9 cellular contexts compared by ENCODE assay signal in the genomic region with DNA sequence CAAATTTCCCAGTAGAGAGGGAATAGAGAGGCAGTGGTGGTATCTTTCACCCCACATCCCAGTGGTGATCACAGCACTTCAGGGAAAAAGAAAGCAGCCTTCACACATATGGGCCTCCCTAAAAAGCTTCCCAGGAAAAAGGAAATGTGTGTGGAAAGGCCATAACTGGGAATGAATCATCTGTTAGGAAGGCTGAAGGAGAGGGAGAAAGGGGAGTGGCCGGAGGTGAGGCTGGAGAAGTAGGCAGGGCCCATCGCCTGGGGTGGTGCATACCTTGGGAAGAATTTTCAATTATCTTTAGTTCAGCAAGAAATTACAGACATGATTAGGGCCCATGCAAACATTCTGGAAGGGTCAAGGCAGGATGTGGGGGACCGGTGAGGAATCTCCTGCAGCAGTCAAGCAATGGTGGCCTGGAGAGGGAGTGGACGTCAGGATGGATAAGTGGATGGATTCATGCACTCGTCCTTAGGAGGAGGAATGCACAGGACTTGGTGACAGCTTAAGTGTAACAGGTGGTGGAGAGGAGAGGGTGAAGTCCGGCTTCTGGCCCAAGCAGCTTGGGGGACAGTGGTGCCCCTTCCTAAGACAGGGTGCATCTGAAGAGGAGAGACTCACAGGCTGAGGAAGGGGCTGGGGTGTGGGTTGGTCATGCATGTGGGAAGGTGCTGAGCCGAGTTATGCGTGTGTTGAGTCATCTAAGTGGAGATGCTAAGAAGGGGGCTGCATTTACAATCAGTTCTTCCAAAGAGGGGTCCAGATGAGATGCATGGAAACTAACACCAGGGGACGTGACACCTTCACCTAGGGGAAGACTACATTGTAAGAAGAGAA. TPM values are rescaled to one million over a fixed set of nuclear protein-coding genes. Genes with fewer than 3 reads are reported as not detected.
DNase-seq lines count a peak whose midpoint lies in the region; ATAC-seq and TF ChIP-seq lines count a peak whose summit lies in the region.
"Had no signal": no experiment of that assay in that cellular context is flagged by ENCODE, and none has a peak within 500 bp of the region (broad histone marks: within the 10 kb centered on the region; RNA-seq: fewer than 3 reads in every experiment).

No MANE protein-coding gene starts in this region.

- no peak overlapping the region for H3K4me3 ChIP-seq in CD4-positive, alpha-beta memory T cell (ENCODE audit: low read length in 2 of 2)
- H3K4me3 ChIP-seq in cardiac fibroblast (replicated peaks in 1 of 2; ENCODE audit: low read depth in 2 of 2, low read length in 2 of 2) (no peak overlapping the region), mesodermal cell (ENCODE audit: extremely low read depth, insufficient read depth, low read length, poor library complexity, severe bottlenecking) (no peak overlapping the region), tibial artery (no peak overlapping the region)
- H3K4me3 ChIP-seq: right lobe of liver had no signal

- no peaks in the 10 kb centered on the region for H3K27me3 ChIP-seq in CD4-positive, alpha-beta memory T cell (ENCODE audit: insufficient read depth, low read length)
- no peaks in the 10 kb centered on the region for H3K27me3 ChIP-seq in tibial artery
- H3K27me3 ChIP-seq: right lobe of liver had no signal

- H3K27ac ChIP-seq in CD4-positive, alpha-beta memory T cell (ENCODE audit: low read depth, low read length): no peak overlapping the region
- H3K27ac ChIP-seq in mesodermal cell (ENCODE audit: low read depth, low read length, severe bottlenecking): peak overlapping the region; percentile 94
- no peak overlapping the region for H3K27ac ChIP-seq in tibial artery
- H3K27ac ChIP-seq: right lobe of liver had no signal

- H3K9me3 ChIP-seq in CD4-positive, alpha-beta memory T cell (ENCODE audit: control insufficient read depth in 1 of 2, low read length in 2 of 2): no peaks in the 10 kb centered on the region
- H3K9me3 ChIP-seq in mesodermal cell (ENCODE audit: control insufficient read depth, low read length): peaks cover 7% of the 10 kb centered on the region
- no peaks in the 10 kb centered on the region for H3K9me3 ChIP-seq in tibial artery
- H3K9me3 ChIP-seq: right lobe of liver had no signal

- intact Hi-C loops in CD4-positive, alpha-beta memory T cell (cut with micrococcal nuclease): no loop called here
- intact Hi-C loops in tibial artery (cut with DNase I; ENCODE audit: low total_unique reads): no loop called here

- ATAC-seq in GM18517 (IDR thresholded peaks at IDR 0.05; ENCODE audit: unreplicated experiment): no peak
- ATAC-seq in HG03442 (IDR thresholded peaks at IDR 0.05; ENCODE audit: unreplicated experiment): no peak

- no peaks in the 10 kb centered on the region for H3K36me3 ChIP-seq in CD4-positive, alpha-beta memory T cell (ENCODE audit: insufficient read depth, low read length)
- H3K36me3 ChIP-seq in mesodermal cell (ENCODE audit: control insufficient read depth, insufficient read depth, low read length): no peaks in the 10 kb centered on the region
- H3K36me3 ChIP-seq in tibial artery: no peaks in the 10 kb centered on the region
- H3K36me3 ChIP-seq: right lobe of liver had no signal

- H3K4me1 ChIP-seq in CD4-positive, alpha-beta memory T cell (ENCODE audit: insufficient read depth, low read length): peaks cover 87% of the 10 kb centered on the region
- H3K4me1 ChIP-seq in mesodermal cell (ENCODE audit: control insufficient read depth, insufficient read depth, low read length, poor library complexity, severe bottlenecking): peaks cover 55% of the 10 kb centered on the region
- H3K4me1 ChIP-seq in tibial artery: peaks cover 0 to 3% (median 0%) of the 10 kb centered on the region in 4 donors
- H3K4me1 ChIP-seq: right lobe of liver had no signal

- no peak for DNase-seq in CD4-positive, alpha-beta memory T cell
- DNase-seq in HT-29 (ENCODE audit: low spot score) (peak; percentile 35), cardiac fibroblast (ENCODE audit: low read depth in 2 of 2) (peak; percentile 64 to 65), tibial artery (no peak), NCI-H1694 (lab: John Stamatoyannopoulos, UW) (no peak)
- DNase-seq: right lobe of liver had no signal

- TF ChIP-seq CTCF in cardiac fibroblast (IDR thresholded peaks at IDR 0.05; ENCODE audit: low read depth, low read length): no peak
- no peak for TF ChIP-seq CTCF in tibial artery (IDR thresholded peaks at IDR 0.05)

- H3K4me1 Mint-ChIP-seq in CD4-positive, alpha-beta memory T cell: peaks cover 74 to 88% (median 79%) of the 10 kb centered on the region in 4 donors

- WGBS in mesodermal cell (ENCODE audit: insufficient coverage in 2 of 2), 2 experiments: 81 to 85% methylated on average over 7 to 9 of the region's 9 CpGs

- H3K4me3 Mint-ChIP-seq in CD4-positive, alpha-beta memory T cell: peak overlapping the region in 2 of 8 donors; percentile 11 to 79

- no peaks in the 10 kb centered on the region for H3K27me3 Mint-ChIP-seq in CD4-positive, alpha-beta memory T cell

- POLR2A ChIA-PET in CD4-positive, alpha-beta memory T cell (lab: Charles Lee; ENCODE audit: partially characterized antibody): interaction anchor here (1.5 to 9.8 kb wide), 3 partner anchors 9 to 13 kb away, joined by 5 to 175 read pairs (median 23); partner anchors contain the start of gene HIVEP3

- CTCF ChIA-PET in CD4-positive, alpha-beta memory T cell (lab: Charles Lee; ENCODE audit: partially characterized antibody): interaction anchor here (0.5 to 2.1 kb wide), 5 partner anchors 10 to 85 kb away, joined by 3 to 11 read pairs (median 3); no protein-coding TSS in a partner anchor

- H3K9me3 Mint-ChIP-seq in CD4-positive, alpha-beta memory T cell: peaks cover 0 to 3% (median 0%) of the 10 kb centered on the region in 8 donors

- peaks cover 0 to 5% of the 10 kb centered on the region in 2 donors for H3K36me3 Mint-ChIP-seq in CD4-positive, alpha-beta memory T cell

- H3K27ac Mint-ChIP-seq in CD4-positive, alpha-beta memory T cell: peak overlapping the region; percentile 64 to 95 (median 89)

RNA-seq across cellular contexts. Expression of gene HIVEP3, which starts 17.9 kb away (rescaled TPM):
- total RNA-seq in CD4-positive, alpha-beta memory T cell: 10 to 100 TPM; 10.5 to 11.1 TPM
- polyA plus RNA-seq in CD4-positive, alpha-beta memory T cell: 10 to 100 TPM in 1 of 2 donors, 1 to 10 TPM in 1; 8.2 to 12.8 TPM
- total RNA-seq in HT-29 (2014; rRNA removed; shearing (Covaris generic)): 1.1 and 2.4 TPM in 2 replicates
- 2.7 TPM for polyA plus RNA-seq in mesodermal cell (2013, experiment 1 of 2)
- 1.1 TPM for polyA plus RNA-seq in mesodermal cell (2013, experiment 2 of 2)

Comparison
In these comparisons a context has a peak if more than half of its experiments do, and no peak if none do; other contexts are left out.
1. DNase-seq: peak in HT-29 (single experiment) and cardiac fibroblast (2 of 2); none in CD4-positive, alpha-beta memory T cell (0 of 5), tibial artery (0 of 2) and NCI-H1694 (single experiment).